In genomic region chr14:93682459-93682858, GRCh38 we compare ENCODE assay signal across 30 cellular contexts.
"Had no signal": no experiment of that assay in that cellular context is flagged by ENCODE, and none has a peak within 500 bp of the region (broad histone marks: within the 10 kb centered on the region; RNA-seq: fewer than 3 reads in every experiment).

No MANE protein-coding gene starts in this region.

- ATAC-seq: activated CD4-positive, alpha-beta T cell treated with anti-CD3 and anti-CD28 coated beads for 36 hours; activated CD8-positive, alpha-beta memory T cell treated with anti-CD3 and anti-CD28 coated beads, Interleukin-2, amount 10 ng/mL, durations not matched to agents 7 days and 5 days; activated CD8-positive, alpha-beta T cell treated with anti-CD3 and anti-CD28 coated beads, Interleukin-2, amount 10 ng/mL, durations not matched to agents 7 days and 5 days; activated naive CD8-positive, alpha-beta T cell treated with anti-CD3 and anti-CD28 coated beads, Interleukin-2, amount 50 U/mL, for 24 hours had no signal

- H3K4me1 ChIP-seq: ascending aorta had no signal

- DNase-seq: activated B cell treated with CpG ODN at 0.5 μM for 24 hours; activated CD4-positive, alpha-beta memory T cell treated with anti-CD3 and anti-CD28 coated beads, Interleukin-2, amount 10 ng/mL, durations not matched to agents 7 days and 5 days; activated CD4-positive, alpha-beta T cell treated with anti-CD3 and anti-CD28 coated beads for 1 hour; activated CD4-positive, alpha-beta T cell treated with anti-CD3 and anti-CD28 coated beads for 36 hours; activated CD4-positive, alpha-beta T cell treated with anti-CD3 and anti-CD28 coated beads for 48 hours; activated CD4-positive, alpha-beta T cell treated with anti-CD3 and anti-CD28 coated beads, Interleukin-2, amount 10 ng/mL, durations not matched to agents 7 days and 5 days; activated CD4-positive, alpha-beta T cell treated with anti-CD3 and anti-CD28 coated beads, Interleukin-2, amount 50 U/mL, for 48 hours; activated CD8-positive, alpha-beta memory T cell treated with anti-CD3 and anti-CD28 coated beads for 24 hours; activated CD8-positive, alpha-beta memory T cell treated with anti-CD3 and anti-CD28 coated beads, Interleukin-2, amount 10 ng/mL, durations not matched to agents 7 days and 5 days; activated CD8-positive, alpha-beta memory T cell treated with anti-CD3 and anti-CD28 coated beads, Interleukin-2, amount 50 U/mL, for 48 hours; activated CD8-positive, alpha-beta T cell treated with anti-CD3 and anti-CD28 coated beads, Interleukin-2, amount 10 ng/mL, durations not matched to agents 7 days and 5 days; activated effector memory CD4-positive, alpha-beta T cell treated with Interleukin-2 at 50 U/mL for 16 hours; activated gamma-delta T cell; activated naive CD4-positive, alpha-beta T cell treated with anti-CD3 and anti-CD28 coated beads, Interleukin-2, amount 10 ng/mL, durations not matched to agents 7 days and 5 days; activated naive CD4-positive, alpha-beta T cell treated with Interleukin-2 at 50 U/mL for 16 hours; activated naive CD8-positive, alpha-beta T cell treated with anti-CD3 and anti-CD28 coated beads, Interleukin-2, amount 10 ng/mL, durations not matched to agents 7 days and 5 days; activated naive CD8-positive, alpha-beta T cell treated with anti-CD3 and anti-CD28 coated beads, Interleukin-2, amount 50 U/mL, for 24 hours; activated T-cell treated with anti-CD3 and anti-CD28 coated beads, Interleukin-2, amount 50 U/mL, for 24 hours; activated T-cell treated with anti-CD3 and anti-CD28 coated beads, Interleukin-2, amount 50 U/mL, for 48 hours; amygdala; anterior cingulate cortex; caudate nucleus; cerebellar nuclear complex; T-helper 1 cell; T-helper 2 cell; T-helper 9 cell had no signal

- H3K27me3 ChIP-seq: ascending aorta, cardiac muscle cell had no signal

- H3K36me3 ChIP-seq: ascending aorta, cardiac muscle cell had no signal

- H3K9me3 ChIP-seq: ascending aorta had no signal

- FAIRE-seq: bronchial epithelial cell, TTC549 had no signal

- H3K4me3 ChIP-seq: ascending aorta, cardiac muscle cell had no signal

- H3K27ac ChIP-seq: ascending aorta, cardiac muscle cell had no signal
